Comparison of ENCODE assay signal across 28 cellular contexts in the genomic region with DNA sequence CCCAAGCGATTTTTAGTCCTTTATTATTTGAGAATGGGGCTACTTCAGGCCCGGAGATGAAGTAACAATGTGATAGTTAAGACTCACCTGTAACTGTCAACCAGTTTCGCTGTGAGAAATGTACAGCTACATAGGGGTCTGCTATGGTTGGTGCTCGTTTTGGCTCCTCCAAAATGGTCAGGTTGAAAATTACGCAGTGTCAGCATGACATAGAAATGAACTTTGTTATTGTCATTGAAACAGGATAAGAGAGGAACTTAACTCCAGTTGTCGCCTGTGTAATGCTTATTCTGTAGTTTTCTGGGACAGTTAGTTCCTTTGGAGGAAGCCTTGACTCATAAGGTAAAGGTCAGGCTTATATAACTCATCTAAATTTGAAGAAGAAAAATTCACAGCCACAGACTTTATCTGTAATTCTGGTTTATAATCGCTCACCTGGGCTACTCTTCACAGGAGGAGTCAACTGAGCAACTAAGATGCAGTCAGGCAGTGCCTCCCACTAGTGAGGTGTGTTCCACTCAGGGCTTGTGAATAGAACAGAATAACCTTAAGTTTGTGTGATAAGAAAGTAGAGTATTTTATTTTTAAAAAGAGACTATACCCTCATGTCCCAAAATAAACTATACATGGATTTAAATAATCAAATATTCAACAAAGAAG.
DNase-seq lines count a peak whose midpoint lies in the region; ATAC-seq and TF ChIP-seq lines count a peak whose summit lies in the region.
"Had no signal": no experiment of that assay in that cellular context is flagged by ENCODE, and none has a peak within 500 bp of the region (broad histone marks: within the 10 kb centered on the region; RNA-seq: fewer than 3 reads in every experiment).

No MANE protein-coding gene starts in this region.

- no peaks in the 10 kb centered on the region for H3F3A ChIP-seq in GM23248 (ENCODE audit: insufficient read depth)

- H3K4me3 ChIP-seq in choroid plexus epithelial cell (ENCODE audit: low read depth, low read length): no peak overlapping the region
- no peak overlapping the region for H3K4me3 ChIP-seq in lung
- no peak overlapping the region for H3K4me3 ChIP-seq in upper lobe of right lung
- H3K4me3 ChIP-seq in GM23248: no peak overlapping the region
- H3K4me3 ChIP-seq: lower lobe of right lung, ovary, SK-N-MC had no signal

- H4K20me1 ChIP-seq in GM23248 (ENCODE audit: insufficient read depth): no peaks in the 10 kb centered on the region

- H3K4me2 ChIP-seq in GM23248 (ENCODE audit: unreplicated experiment): no peak overlapping the region

- no peaks in the 10 kb centered on the region for H3K9me2 ChIP-seq in GM23248 (ENCODE audit: insufficient read depth)

- H3K27ac Mint-ChIP-seq in activated T-cell treated with anti-CD3 and anti-CD28 coated beads, Interleukin-2, amount 50 U/mL, for 24 hours: no peak overlapping the region
- H3K27ac Mint-ChIP-seq: activated CD8-positive, alpha-beta T cell treated with anti-CD3 and anti-CD28 coated beads, Interleukin-2, amount 10 ng/mL, durations not matched to agents 7 days and 5 days; activated naive CD8-positive, alpha-beta T cell; nephron; T-helper 1 cell treated with Interleukin-12 subunit alpha and Interleukin-12 subunit beta and Interleukin-4 antibody, amounts not matched to agents 30 μg/mL and 1 μg/mL, for 36 hours had no signal

- peaks cover 52% of the 10 kb centered on the region for H3K36me3 Mint-ChIP-seq in activated T-cell treated with anti-CD3 and anti-CD28 coated beads, Interleukin-2, amount 50 U/mL, for 24 hours (ENCODE audit: low read depth)

- H3K4me1 ChIP-seq in lung (ENCODE audit: control insufficient read depth in 2 of 2, insufficient read depth in 2 of 2, low read length in 2 of 2): peaks cover 0 to under 1% of the 10 kb centered on the region in 2 donors
- no peaks in the 10 kb centered on the region for H3K4me1 ChIP-seq in upper lobe of right lung
- no peaks in the 10 kb centered on the region for H3K4me1 ChIP-seq in GM23248 (ENCODE audit: insufficient read depth)
- H3K4me1 ChIP-seq: lower lobe of right lung had no signal

- TF ChIP-seq CTCF in choroid plexus epithelial cell (conservative IDR thresholded peaks at IDR 0.05; ENCODE audit: low read depth, low read length) (no peak), lung (IDR thresholded peaks at IDR 0.05; ENCODE audit: control extremely low read depth, extremely low read depth) (no peak), upper lobe of right lung (IDR thresholded peaks at IDR 0.05) (no peak)

- DNase-seq in Right ventricle myocardium superior: no peak
- no peak for DNase-seq in Right ventricle myocardium inferior (ENCODE audit: missing footprints)
- DNase-seq in choroid plexus epithelial cell (ENCODE audit: low read depth): peak; percentile 2
- no peak for DNase-seq in lung (ENCODE audit: low spot score)
- no peak for DNase-seq in upper lobe of right lung
- no peak for DNase-seq in activated T-cell treated with anti-CD3 and anti-CD28 coated beads, Interleukin-2, amount 50 U/mL, for 24 hours
- DNase-seq in amniotic stem cell (lab: John Stamatoyannopoulos, UW): no peak
- no peak for DNase-seq in GM23248
- DNase-seq: activated CD4-positive, CD25-positive, alpha-beta regulatory T cell treated with anti-CD3 and anti-CD28 coated beads, Interleukin-2, amount 50 U/mL, for 72 hours; activated CD8-positive, alpha-beta T cell treated with anti-CD3 and anti-CD28 coated beads, Interleukin-2, amount 10 ng/mL, durations not matched to agents 7 days and 5 days; activated effector memory CD4-positive, alpha-beta T cell treated with Interleukin-2 at 50 U/mL for 16 hours; AML-193; caudate nucleus; dermis blood vessel endothelial cell; HCEC 1CT; lower lobe of right lung; NCI-H1436 treated with DMSO at 0.1 percent for 48 hours; NCI-H2107; NCI-H446; NCI-H82; ovary; stimulated activated CD4-positive, alpha-beta T cell treated with anti-CD3 and anti-CD28 coated beads, Interleukin-4, amount 100 ng/mL, for 4 hours; stimulated activated naive CD4-positive, alpha-beta T cell treated with Interleukin-2 at 50 U/mL for 16 hours had no signal

- H3K36me3 ChIP-seq in lung (ENCODE audit: control insufficient read depth in 2 of 2, insufficient read depth in 2 of 2, low read length in 2 of 2) (peaks cover 7 to 13% of the 10 kb centered on the region in 2 donors), upper lobe of right lung (peaks cover 38% of the 10 kb centered on the region), GM23248 (ENCODE audit: low read depth) (peaks cover 15% of the 10 kb centered on the region; the same call in 1 of the 2 replicates)
- H3K36me3 ChIP-seq: ovary had no signal

- in situ Hi-C loops in GM23248 (cut with MboI): loop anchor here (25.0 kb wide), 1 partner anchor 300 kb away; no protein-coding TSS in a partner anchor

- H3K4me3 Mint-ChIP-seq in activated T-cell treated with anti-CD3 and anti-CD28 coated beads, Interleukin-2, amount 50 U/mL, for 24 hours: no peak overlapping the region
- H3K4me3 Mint-ChIP-seq: activated CD8-positive, alpha-beta T cell treated with anti-CD3 and anti-CD28 coated beads, Interleukin-2, amount 10 ng/mL, durations not matched to agents 7 days and 5 days; activated naive CD8-positive, alpha-beta T cell; nephron; T-helper 1 cell treated with Interleukin-12 subunit alpha and Interleukin-12 subunit beta and Interleukin-4 antibody, amounts not matched to agents 30 μg/mL and 1 μg/mL, for 36 hours had no signal

- WGBS in lung, 2 donors: 88 to 89% methylated on average over 7 of the region's 7 CpGs
- WGBS in GM23248 (ENCODE audit: low coverage in 1 of 2, low lambda C conversion rate in 2 of 2, missing lambda C conversion rate in 2 of 2), 2 experiments: 95 to 98% methylated on average over 7 of the region's 7 CpGs

- intact Hi-C loops in Right ventricle myocardium superior (cut with DNase I) (no loop called here), Right ventricle myocardium inferior (cut with DNase I) (no loop called here), upper lobe of right lung (cut with DNase I) (no loop called here)

- no peaks in the 10 kb centered on the region for H3K9me3 ChIP-seq in lung (ENCODE audit: control insufficient read depth in 2 of 2, insufficient read depth in 1 of 2, low read length in 1 of 2)
- no peaks in the 10 kb centered on the region for H3K9me3 ChIP-seq in upper lobe of right lung
- H3K9me3 ChIP-seq in GM23248 (ENCODE audit: low read depth): no peaks in the 10 kb centered on the region
- H3K9me3 ChIP-seq: lower lobe of right lung, ovary had no signal

- ATAC-seq in Right ventricle myocardium superior (ENCODE audit: poor library complexity): peak; percentile 64
- no peak for ATAC-seq in Right ventricle myocardium inferior
- peak; percentile 11 for ATAC-seq in lung (ENCODE audit: insufficient read depth, low FRiP score)
- peak; percentile 68 for ATAC-seq in upper lobe of right lung
- ATAC-seq: activated CD8-positive, alpha-beta T cell treated with anti-CD3 and anti-CD28 coated beads, Interleukin-2, amount 10 ng/mL, durations not matched to agents 7 days and 5 days had no signal

- no peaks in the 10 kb centered on the region for H3K27me3 Mint-ChIP-seq in activated T-cell treated with anti-CD3 and anti-CD28 coated beads, Interleukin-2, amount 50 U/mL, for 24 hours
- H3K27me3 Mint-ChIP-seq: activated naive CD8-positive, alpha-beta T cell had no signal

- H3K9ac ChIP-seq in GM23248: no peak overlapping the region

- no peak overlapping the region for H3K27ac ChIP-seq in lung (ENCODE audit: low read depth in 1 of 2, low read length in 1 of 2)
- no peak overlapping the region for H3K27ac ChIP-seq in upper lobe of right lung
- no peak overlapping the region for H3K27ac ChIP-seq in GM23248
- H3K27ac ChIP-seq: lower lobe of right lung, ovary, RWPE1, SK-N-MC had no signal

- no peaks in the 10 kb centered on the region for H3K9me3 Mint-ChIP-seq in activated T-cell treated with anti-CD3 and anti-CD28 coated beads, Interleukin-2, amount 50 U/mL, for 24 hours
- H3K9me3 Mint-ChIP-seq: nephron; T-helper 1 cell treated with Interleukin-12 subunit alpha and Interleukin-12 subunit beta and Interleukin-4 antibody, amounts not matched to agents 30 μg/mL and 1 μg/mL, for 36 hours had no signal

- no peaks in the 10 kb centered on the region for H3K79me2 ChIP-seq in GM23248 (ENCODE audit: insufficient read depth)

- H3K27me3 ChIP-seq in lung (ENCODE audit: control insufficient read depth, insufficient read depth) (no peaks in the 10 kb centered on the region), upper lobe of right lung (no peaks in the 10 kb centered on the region), GM23248 (replicated peaks; ENCODE audit: insufficient read depth) (no peaks in the 10 kb centered on the region)
- H3K27me3 ChIP-seq: ovary had no signal

- H2AFZ ChIP-seq in GM23248: no peak overlapping the region

- peaks cover 4% of the 10 kb centered on the region for H3K4me1 Mint-ChIP-seq in activated T-cell treated with anti-CD3 and anti-CD28 coated beads, Interleukin-2, amount 50 U/mL, for 24 hours (ENCODE audit: low read depth)
- H3K4me1 Mint-ChIP-seq: nephron had no signal
